Comparison of ENCODE assay signal across 1 cellular context in genomic region chr14:73850940-73851339, GRCh38.
TF ChIP-seq lines count a peak whose summit lies in the region.

No MANE protein-coding gene starts in this region.

TF ChIP-seq in A549, 52 proteins besides CTCF, POLR2A, EP300 and RAD21 (continued from another document):
- TF ChIP-seq FOSL2 (IDR thresholded peaks at IDR 0.05) (no peak), FOSL2 (CRISPR knock-in tag; IDR thresholded peaks at IDR 0.05) (no peak)
